22 cellular contexts compared by ENCODE assay signal in genomic region chr10:69508738-69509340, GRCh38.
"Had no signal": no experiment of that assay in that cellular context is flagged by ENCODE, and none has a peak within 500 bp of the region (broad histone marks: within the 10 kb centered on the region; RNA-seq: fewer than 3 reads in every experiment).

No MANE protein-coding gene starts in this region.

- H3K27me3 ChIP-seq: esophagus squamous epithelium, left lung, thyroid gland had no signal

- ATAC-seq: left lung had no signal

- H3K9me3 ChIP-seq: esophagus squamous epithelium, left lung, thyroid gland had no signal

- H3K36me3 ChIP-seq: thyroid gland had no signal

- H3K4me1 ChIP-seq: thyroid gland had no signal

- FAIRE-seq: endothelial cell of umbilical vein, kidney, TTC549 had no signal

- H3K4me3 ChIP-seq: left lung, thyroid gland had no signal

- H3K27ac ChIP-seq: left lung, thyroid gland had no signal

- DNase-seq: activated CD4-positive, alpha-beta T cell treated with anti-CD3 and anti-CD28 coated beads, Interleukin-2, amount 50 U/mL, for 4 hours; activated naive CD8-positive, alpha-beta T cell treated with anti-CD3 and anti-CD28 coated beads for 36 hours; activated T-cell treated with anti-CD3 and anti-CD28 coated beads, Interleukin-2, amount 50 U/mL, for 48 hours; amniotic stem cell; dermis blood vessel endothelial cell; effector memory CD4-positive, alpha-beta T cell; esophagus squamous epithelium; hypothalamus; kidney; left lung; mammary epithelial cell; midbrain; nephron progenitor cell; nucleus accumbens; retina; stimulated activated CD4-positive, alpha-beta T cell treated with anti-CD3 and anti-CD28 coated beads, Interleukin-12 subunit alpha, Interleukin-12 subunit beta, amount 100 ng/mL, for 4 hours; stimulated activated CD4-positive, alpha-beta T cell treated with anti-CD3 and anti-CD28 coated beads, Interleukin-2, amount 100 ng/mL, for 24 hours; stimulated activated naive CD4-positive, alpha-beta T cell treated with Interleukin-2 at 50 U/mL for 16 hours; SW 1271; thyroid gland had no signal
